Comparison of ENCODE assay signal across 19 cellular contexts in the genomic region with DNA sequence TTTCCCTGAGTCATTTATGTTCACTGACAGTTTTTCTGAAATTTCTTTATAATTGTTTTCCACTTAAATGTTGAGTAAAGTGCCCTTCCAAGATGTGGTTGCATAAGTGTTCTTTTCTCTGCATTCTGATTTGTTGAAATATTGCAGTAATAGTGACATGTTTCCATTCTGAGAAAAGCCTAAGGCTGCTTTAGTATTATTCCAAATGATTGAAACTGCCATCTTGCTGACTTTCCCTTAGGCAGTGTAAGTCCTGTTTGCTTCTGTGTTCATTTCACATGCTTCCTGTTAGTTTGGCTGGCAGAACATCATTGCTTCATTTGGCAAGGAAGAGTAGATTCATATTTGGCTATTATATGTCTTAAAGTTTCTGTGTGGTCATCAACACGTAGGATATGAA.
DNase-seq lines count a peak whose midpoint lies in the region; ATAC-seq and TF ChIP-seq lines count a peak whose summit lies in the region.
"Had no signal": no experiment of that assay in that cellular context is flagged by ENCODE, and none has a peak within 500 bp of the region (broad histone marks: within the 10 kb centered on the region; RNA-seq: fewer than 3 reads in every experiment).

No MANE protein-coding gene starts in this region.

- intact Hi-C loops in HCT116 (cut with micrococcal nuclease): no loop called here

- H3K27me3 ChIP-seq in HCT116 (ENCODE audit: insufficient read depth, low read length): no peaks in the 10 kb centered on the region
- H3K27me3 ChIP-seq: BE2C, dorsolateral prefrontal cortex, hepatocyte, MG63, testis had no signal

- no peak overlapping the region for H3K27ac ChIP-seq in HCT116 (ENCODE audit: low read depth, low read length)
- H3K27ac ChIP-seq: dorsolateral prefrontal cortex, hepatocyte, testis, WERI-Rb-1 had no signal

- RAD21 ChIA-PET in HCT116 (lab: Charles Lee; ENCODE audit: low non-redundant PET in 1 of 2, low total read pairs in 2 of 2, uncharacterized antibody in 2 of 2, unreplicated experiment in 2 of 2): no interaction called here

- CTCF ChIA-PET in HCT116 (lab: Charles Lee): interaction anchor here (3.6 kb wide), 1 partner anchor 15 kb away, joined by 24 read pairs; no protein-coding TSS in a partner anchor

- TF ChIP-seq CTCF in HCT116 (IDR thresholded peaks at IDR 0.05 in 2 of 3, conservative IDR thresholded peaks at IDR 0.05 in 1 of 3; ENCODE audit: borderline replicate concordance in 1 of 3, insufficient read depth in 1 of 3, low read depth in 2 of 3, low read length in 2 of 3): no peak

- H2AFZ ChIP-seq in HCT116 (ENCODE audit: low read depth, low read length, poor library complexity, severe bottlenecking): no peak overlapping the region
- H2AFZ ChIP-seq: hepatocyte had no signal

- peaks cover 15 to 28% of the 10 kb centered on the region in 2 experiments for H3K4me1 ChIP-seq in HCT116 (ENCODE audit: control insufficient read depth in 1 of 2, insufficient read depth in 2 of 2, low read length in 2 of 2)
- H3K4me1 ChIP-seq: BE2C, testis had no signal

- POLR2A ChIA-PET in HCT116 (lab: Charles Lee): no interaction called here

- H3K36me3 ChIP-seq in HCT116 (ENCODE audit: control insufficient read depth in 1 of 2, insufficient read depth in 2 of 2, low read length in 2 of 2): no peaks in the 10 kb centered on the region
- H3K36me3 ChIP-seq: BE2C, MG63, WERI-Rb-1 had no signal

- no peak overlapping the region for H3K4me3 ChIP-seq in HCT116 (replicated peaks in 1 of 2; ENCODE audit: low read depth in 1 of 2, low read length in 2 of 2)
- H3K4me3 ChIP-seq: dorsolateral prefrontal cortex, hepatocyte, MG63, testis had no signal

- H3K9me3 ChIP-seq in HCT116 (ENCODE audit: control insufficient read depth in 1 of 2, insufficient read depth in 1 of 2, low read depth in 1 of 2, low read length in 2 of 2): no peaks in the 10 kb centered on the region
- H3K9me3 ChIP-seq: BE2C, MG63, testis had no signal

- no peak; the same call in 1 of the 2 replicates for ATAC-seq in HCT116
- ATAC-seq in activated CD4-positive, CD25-positive, alpha-beta regulatory T cell treated with anti-CD3 and anti-CD28 coated beads, Interleukin-2, amount 50 U/mL, for 24 hours: no peak
- ATAC-seq: activated T-cell treated with anti-CD3 and anti-CD28 coated beads, Interleukin-2, amount 50 U/mL, for 72 hours; stimulated activated effector memory CD8-positive, alpha-beta T cell treated with anti-CD3 and anti-CD28 coated beads, Interleukin-12 subunit alpha, Interleukin-12 subunit beta, amount 100 ng/mL, for 72 hours; T-helper 17 cell had no signal

- H3K9ac ChIP-seq in HCT116 (ENCODE audit: low read length): no peak overlapping the region

- no peaks in the 10 kb centered on the region for H3K79me2 ChIP-seq in HCT116 (ENCODE audit: insufficient read depth, low read length)
- H3K79me2 ChIP-seq: hepatocyte had no signal

- no peaks in the 10 kb centered on the region for H4K20me1 ChIP-seq in HCT116 (ENCODE audit: insufficient read depth)

- H3K4me2 ChIP-seq in HCT116 (ENCODE audit: low read length): peak overlapping the region; percentile 43; the same call in 1 of the 2 replicates
- H3K4me2 ChIP-seq: hepatocyte had no signal

- BruUV-seq in HCT116 (replicated peaks; lab: Mats Ljungman, UMichigan): no TSS peak

- TF ChIP-seq RAD21 in HCT116 (IDR thresholded peaks at IDR 0.05; ENCODE audit: low read depth): no peak

- no peak for DNase-seq in HCT116 (ENCODE audit: low read depth, low spot score)
- DNase-seq in SW480 (ENCODE audit: low spot score): peak; percentile 54
- DNase-seq in fibroblast of peridontal ligament (ENCODE audit: extremely low read depth): peak; percentile 16
- DNase-seq in renal cortical epithelial cell (ENCODE audit: low read depth): peak; percentile 73
- no peak for DNase-seq in activated T-cell treated with anti-CD3 and anti-CD28 coated beads, Interleukin-2, amount 50 U/mL, for 1 hour
- no peak for DNase-seq in ureter (ENCODE audit: low spot score)
- DNase-seq: activated T-cell treated with anti-CD3 and anti-CD28 coated beads, Interleukin-2, amount 50 U/mL, for 72 hours; BE2C; dorsolateral prefrontal cortex; erythroblast; NCI-H187; NK-92 treated with Interleukin-12 subunit alpha and Interleukin-12 subunit beta, amount 100 ng/mL, for 24 hours; T-helper 17 cell; testis had no signal

- no peaks in the 10 kb centered on the region for H3K9me2 ChIP-seq in HCT116 (ENCODE audit: insufficient read depth)

- TF ChIP-seq POLR2A in HCT116 (IDR thresholded peaks at IDR 0.05; ENCODE audit: borderline replicate concordance, extremely low read depth, insufficient read depth, insufficient read length): no peak

TF ChIP-seq in HCT116, 20 proteins besides CTCF, POLR2A, EP300 and RAD21:
- TF ChIP-seq CEBPB (IDR thresholded peaks at IDR 0.05; ENCODE audit: low read depth): no peak
- TF ChIP-seq ZFX (IDR thresholded peaks at IDR 0.05): no peak
- TF ChIP-seq ZNF274 (IDR thresholded peaks at IDR 0.05; ENCODE audit: low read depth, low read length): no peak
- TF ChIP-seq EZH2 (IDR thresholded peaks at IDR 0.05): no peak
- no peak for TF ChIP-seq YY1 (IDR thresholded peaks at IDR 0.05; ENCODE audit: extremely low read depth, insufficient replicate concordance, low read depth, low read length)
- TF ChIP-seq SP1 (IDR thresholded peaks at IDR 0.05; ENCODE audit: low read depth): no peak
- no peak for TF ChIP-seq FOSL1 (IDR thresholded peaks at IDR 0.05; ENCODE audit: low read depth)
- TF ChIP-seq TCF7L2 (IDR thresholded peaks at IDR 0.05; ENCODE audit: borderline replicate concordance, extremely low read depth, insufficient read depth, insufficient read length): no peak
- no peak for TF ChIP-seq JUND (IDR thresholded peaks at IDR 0.05)
- no peak for TF ChIP-seq EZH2phosphoT487 (IDR thresholded peaks at IDR 0.05; ENCODE audit: borderline replicate concordance)
- TF ChIP-seq SIN3A (IDR thresholded peaks at IDR 0.05; ENCODE audit: low read depth): no peak
- TF ChIP-seq, protein P1, sequence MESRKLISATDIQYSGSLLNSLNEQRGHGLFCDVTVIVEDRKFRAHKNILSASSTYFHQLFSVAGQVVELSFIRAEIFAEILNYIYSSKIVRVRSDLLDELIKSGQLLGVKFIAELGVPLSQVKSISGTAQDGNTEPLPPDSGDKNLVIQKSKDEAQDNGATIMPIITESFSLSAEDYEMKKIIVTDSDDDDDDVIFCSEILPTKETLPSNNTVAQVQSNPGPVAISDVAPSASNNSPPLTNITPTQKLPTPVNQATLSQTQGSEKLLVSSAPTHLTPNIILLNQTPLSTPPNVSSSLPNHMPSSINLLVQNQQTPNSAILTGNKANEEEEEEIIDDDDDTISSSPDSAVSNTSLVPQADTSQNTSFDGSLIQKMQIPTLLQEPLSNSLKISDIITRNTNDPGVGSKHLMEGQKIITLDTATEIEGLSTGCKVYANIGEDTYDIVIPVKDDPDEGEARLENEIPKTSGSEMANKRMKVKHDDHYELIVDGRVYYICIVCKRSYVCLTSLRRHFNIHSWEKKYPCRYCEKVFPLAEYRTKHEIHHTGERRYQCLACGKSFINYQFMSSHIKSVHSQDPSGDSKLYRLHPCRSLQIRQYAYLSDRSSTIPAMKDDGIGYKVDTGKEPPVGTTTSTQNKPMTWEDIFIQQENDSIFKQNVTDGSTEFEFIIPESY (IDR thresholded peaks at IDR 0.05; ENCODE audit: extremely low read depth, insufficient replicate concordance, low read length): no peak
- TF ChIP-seq, protein P2, sequence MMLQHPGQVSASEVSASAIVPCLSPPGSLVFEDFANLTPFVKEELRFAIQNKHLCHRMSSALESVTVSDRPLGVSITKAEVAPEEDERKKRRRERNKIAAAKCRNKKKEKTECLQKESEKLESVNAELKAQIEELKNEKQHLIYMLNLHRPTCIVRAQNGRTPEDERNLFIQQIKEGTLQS (IDR thresholded peaks at IDR 0.05): no peak
- TF ChIP-seq CBX3 (IDR thresholded peaks at IDR 0.05; ENCODE audit: low read depth): no peak
- TF ChIP-seq SRF (IDR thresholded peaks at IDR 0.05; ENCODE audit: low read depth): no peak
- no peak for TF ChIP-seq ELF1 (IDR thresholded peaks at IDR 0.05; ENCODE audit: borderline replicate concordance, low read depth)
- TF ChIP-seq, protein P3, sequence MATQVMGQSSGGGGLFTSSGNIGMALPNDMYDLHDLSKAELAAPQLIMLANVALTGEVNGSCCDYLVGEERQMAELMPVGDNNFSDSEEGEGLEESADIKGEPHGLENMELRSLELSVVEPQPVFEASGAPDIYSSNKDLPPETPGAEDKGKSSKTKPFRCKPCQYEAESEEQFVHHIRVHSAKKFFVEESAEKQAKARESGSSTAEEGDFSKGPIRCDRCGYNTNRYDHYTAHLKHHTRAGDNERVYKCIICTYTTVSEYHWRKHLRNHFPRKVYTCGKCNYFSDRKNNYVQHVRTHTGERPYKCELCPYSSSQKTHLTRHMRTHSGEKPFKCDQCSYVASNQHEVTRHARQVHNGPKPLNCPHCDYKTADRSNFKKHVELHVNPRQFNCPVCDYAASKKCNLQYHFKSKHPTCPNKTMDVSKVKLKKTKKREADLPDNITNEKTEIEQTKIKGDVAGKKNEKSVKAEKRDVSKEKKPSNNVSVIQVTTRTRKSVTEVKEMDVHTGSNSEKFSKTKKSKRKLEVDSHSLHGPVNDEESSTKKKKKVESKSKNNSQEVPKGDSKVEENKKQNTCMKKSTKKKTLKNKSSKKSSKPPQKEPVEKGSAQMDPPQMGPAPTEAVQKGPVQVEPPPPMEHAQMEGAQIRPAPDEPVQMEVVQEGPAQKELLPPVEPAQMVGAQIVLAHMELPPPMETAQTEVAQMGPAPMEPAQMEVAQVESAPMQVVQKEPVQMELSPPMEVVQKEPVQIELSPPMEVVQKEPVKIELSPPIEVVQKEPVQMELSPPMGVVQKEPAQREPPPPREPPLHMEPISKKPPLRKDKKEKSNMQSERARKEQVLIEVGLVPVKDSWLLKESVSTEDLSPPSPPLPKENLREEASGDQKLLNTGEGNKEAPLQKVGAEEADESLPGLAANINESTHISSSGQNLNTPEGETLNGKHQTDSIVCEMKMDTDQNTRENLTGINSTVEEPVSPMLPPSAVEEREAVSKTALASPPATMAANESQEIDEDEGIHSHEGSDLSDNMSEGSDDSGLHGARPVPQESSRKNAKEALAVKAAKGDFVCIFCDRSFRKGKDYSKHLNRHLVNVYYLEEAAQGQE (IDR thresholded peaks at IDR 0.05; ENCODE audit: low read depth): no peak
- no peak for TF ChIP-seq EGR1 (IDR thresholded peaks at IDR 0.05; ENCODE audit: low read depth)
- TF ChIP-seq POLR2AphosphoS5 (IDR thresholded peaks at IDR 0.05; ENCODE audit: low read depth, low read length): no peak

Comparison
In these comparisons a context has a peak if more than half of its experiments do, and no peak if none do; other contexts are left out.
1. DNase-seq: peak in SW480 (single experiment), fibroblast of peridontal ligament (single experiment) and renal cortical epithelial cell (single experiment); none in HCT116 (single experiment), activated T-cell treated with anti-CD3 and anti-CD28 coated beads, Interleukin-2, amount 50 U/mL, for 1 hour (single experiment) and ureter (single experiment).